14 cellular contexts compared by ENCODE assay signal in the genomic region with DNA sequence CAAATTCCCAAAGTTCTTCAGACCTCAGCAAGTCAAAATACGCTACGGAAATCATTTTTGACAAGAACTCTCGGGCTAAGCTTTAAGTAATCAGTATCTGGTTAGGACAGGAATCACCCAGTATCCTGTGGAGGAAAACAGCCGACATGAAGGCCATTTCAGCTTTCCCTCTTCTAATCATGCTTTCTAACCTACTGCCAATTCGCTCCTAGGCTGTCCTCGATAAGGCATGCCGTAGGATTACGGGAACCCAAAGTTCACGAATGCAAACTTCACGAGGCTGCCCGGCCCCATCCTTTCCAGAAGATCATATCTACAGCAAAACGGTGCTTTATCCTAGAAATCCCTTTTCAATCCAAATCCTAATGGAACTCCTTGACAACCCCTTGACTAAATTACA.
DNase-seq lines count a peak whose midpoint lies in the region; ATAC-seq and TF ChIP-seq lines count a peak whose summit lies in the region.
"Had no signal": no experiment of that assay in that cellular context is flagged by ENCODE, and none has a peak within 500 bp of the region (broad histone marks: within the 10 kb centered on the region; RNA-seq: fewer than 3 reads in every experiment).

No MANE protein-coding gene starts in this region.

- H3K36me3 Mint-ChIP-seq in immature natural killer cell: no peaks in the 10 kb centered on the region

- no peak for TF ChIP-seq CTCF in heart left ventricle (IDR thresholded peaks at IDR 0.05)
- no peak for TF ChIP-seq CTCF in spleen (IDR thresholded peaks at IDR 0.05 in 8 of 11, conservative IDR thresholded peaks at IDR 0.05 in 3 of 11)
- no peak for TF ChIP-seq CTCF in testis (IDR thresholded peaks at IDR 0.05)

- H3K27ac ChIP-seq in heart left ventricle (peak overlapping the region; percentile 28 to 74 (median 44)), spleen (peak overlapping the region in 7 of 8 donors; percentile 53 to 79 (median 74)), testis (peak overlapping the region in 1 of 2 donors; percentile 36)
- H3K27ac ChIP-seq: C4-2B, cardiac muscle cell had no signal

- no peaks in the 10 kb centered on the region for H3K9me3 Mint-ChIP-seq in immature natural killer cell

- peak; percentile 29 to 64 (median 42) for ATAC-seq in heart left ventricle

- intact Hi-C loops in heart left ventricle (cut with DNase I): loop anchor here in 4 of 10 donors (2.0 kb wide), 3 partner anchors 128 to 838 kb away; no protein-coding TSS in a partner anchor
- intact Hi-C loops in cardiac septum (cut with DNase I): no loop called here
- intact Hi-C loops in spleen (cut with DNase I; ENCODE audit: low total_unique reads): no loop called here
- intact Hi-C loops in testis (cut with DNase I; ENCODE audit: low total_unique reads): no loop called here

- H3K4me3 ChIP-seq in heart left ventricle: peak overlapping the region in 7 of 12 donors; percentile 2 to 52 (median 34)
- no peak overlapping the region for H3K4me3 ChIP-seq in spleen
- peak overlapping the region in 1 of 2 donors; percentile 2 for H3K4me3 ChIP-seq in testis
- H3K4me3 ChIP-seq: mucosa of descending colon had no signal

- H3K4me3 Mint-ChIP-seq in immature natural killer cell: peak overlapping the region in 3 of 5 donors; percentile 6 to 61 (median 49)

- H3K4me1 Mint-ChIP-seq in immature natural killer cell: peaks cover 16 to 22% of the 10 kb centered on the region in 2 donors

- no peaks in the 10 kb centered on the region for H3K9me3 ChIP-seq in heart left ventricle
- H3K9me3 ChIP-seq in spleen: no peaks in the 10 kb centered on the region
- no peaks in the 10 kb centered on the region for H3K9me3 ChIP-seq in testis
- H3K9me3 ChIP-seq: mucosa of descending colon, Peyer's patch had no signal

- no peak overlapping the region for H3K27ac Mint-ChIP-seq in immature natural killer cell

- peaks cover 2 to 6% (median 3%) of the 10 kb centered on the region in 3 donors for H3K27me3 Mint-ChIP-seq in immature natural killer cell (ENCODE audit: low read depth in 3 of 3)

- no peaks in the 10 kb centered on the region for H3K36me3 ChIP-seq in heart left ventricle
- H3K36me3 ChIP-seq in spleen: no peaks in the 10 kb centered on the region
- H3K36me3 ChIP-seq in testis (ENCODE audit: low read depth, missing control alignments): no peaks in the 10 kb centered on the region
- H3K36me3 ChIP-seq: cardiac muscle cell, Peyer's patch had no signal

- H3K4me1 ChIP-seq in heart left ventricle (peaks cover 0 to 41% (median 6%) of the 10 kb centered on the region in 12 donors), spleen (peaks cover 0 to 49% (median 18%) of the 10 kb centered on the region in 6 donors), testis (no peaks in the 10 kb centered on the region)
- H3K4me1 ChIP-seq: Peyer's patch had no signal

- H3K27me3 ChIP-seq in heart left ventricle (peaks cover 0 to 8% (median 0%) of the 10 kb centered on the region in 9 donors), spleen (replicated peaks in 1 of 7) (peaks cover 0 to 7% (median 0%) of the 10 kb centered on the region in 7 donors), testis (no peaks in the 10 kb centered on the region)
- H3K27me3 ChIP-seq: cardiac muscle cell, dorsolateral prefrontal cortex, Peyer's patch had no signal

- WGBS in heart left ventricle, 4 donors: 61 to 79% (median 67%) methylated on average over 12 of the region's 12 CpGs
- 53 to 74% (median 59%) methylated on average over 12 of the region's 12 CpGs for WGBS in spleen, 5 donors
- WGBS in testis, 2 donors: 60 to 70% methylated on average over 12 of the region's 12 CpGs

- DNase-seq in heart left ventricle (no peak), cardiac septum (ENCODE audit: low spot score) (no peak), dermis blood vessel endothelial cell (peak; percentile 54), immature natural killer cell (no peak), spleen (no peak), NCI-H748 treated with DMSO at 0.1 percent for 48 hours (lab: John Stamatoyannopoulos, UW) (no peak), testis (no peak), G401 (ENCODE audit: low spot score) (no peak)
- DNase-seq: activated T-cell treated with anti-CD3 and anti-CD28 coated beads for 4 hours had no signal

- in situ Hi-C loops in G401 (cut with HindIII; ENCODE audit: low sequenced_read_pairs): no loop called here

- TF ChIP-seq POLR2A in heart left ventricle (IDR thresholded peaks at IDR 0.05) (no peak), spleen (IDR thresholded peaks at IDR 0.05) (no peak), testis (IDR thresholded peaks at IDR 0.05) (no peak)

Comparison
In these comparisons a context has a peak if more than half of its experiments do, and no peak if none do; other contexts are left out.
1. H3K4me3 ChIP-seq: peak in heart left ventricle (7 of 12); none in spleen (0 of 8).